In genomic region chr3:10292505-10293419, GRCh38 we compare ENCODE assay signal across 8 cellular contexts. TPM values are rescaled to one million over a fixed set of nuclear protein-coding genes. Genes with fewer than 3 reads are reported as not detected.
DNase-seq lines count a peak whose midpoint lies in the region; ATAC-seq, FAIRE-seq and TF ChIP-seq lines count a peak whose summit lies in the region.

GHRL (minus strand) TSS chr3:10292947; CDS start chr3:10290180, 2,767 bp downstream.

- no peak for TF ChIP-seq CTCF in cardiac fibroblast (IDR thresholded peaks at IDR 0.05; ENCODE audit: low read depth, low read length)
- no peak for TF ChIP-seq CTCF in OCI-LY7 (conservative IDR thresholded peaks at IDR 0.05; ENCODE audit: low read length)

- peaks cover 20% of the 10 kb centered on the region for H3K36me3 ChIP-seq in CD4-positive, CD25-positive, alpha-beta regulatory T cell (ENCODE audit: control insufficient read depth, insufficient read depth, low read length)
- H3K36me3 ChIP-seq in OCI-LY7 (ENCODE audit: insufficient read depth, low read length): peaks cover 44% of the 10 kb centered on the region

- H3K79me2 ChIP-seq in OCI-LY7 (ENCODE audit: insufficient read depth, low read depth, low read length): no peaks in the 10 kb centered on the region

- H2AFZ ChIP-seq in OCI-LY7 (ENCODE audit: low read length): no peak within 1 kb of the TSS

- no peaks in the 10 kb centered on the region for H3K9me2 ChIP-seq in OCI-LY7 (ENCODE audit: insufficient read depth, low read length)

- FAIRE-seq in GM19239 (lab: Jason Lieb, UNC): peak; percentile 68

- H3K27ac Mint-ChIP-seq in CD4-positive, CD25-positive, alpha-beta regulatory T cell: peak within 1 kb of the TSS; percentile 59 to 71 (median 64)

- no peaks in the 10 kb centered on the region for H3K27me3 Mint-ChIP-seq in CD4-positive, CD25-positive, alpha-beta regulatory T cell

- H3K27ac ChIP-seq in CD4-positive, CD25-positive, alpha-beta regulatory T cell (ENCODE audit: insufficient read depth, low read length, poor library complexity, severe bottlenecking): no peak within 1 kb of the TSS
- H3K27ac ChIP-seq in OCI-LY7 (ENCODE audit: low read depth, low read length, poor library complexity, severe bottlenecking): no peak within 1 kb of the TSS

- DNase-seq in CD4-positive, CD25-positive, alpha-beta regulatory T cell: no peak
- DNase-seq in GM19239 (ENCODE audit: insufficient read length, low spot score) (peak; percentile 59), cardiac fibroblast (ENCODE audit: low read depth in 2 of 2) (peak; percentile 29 to 69), superior temporal gyrus (ENCODE audit: extremely low spot score) (no peak), OCI-LY7 (ENCODE audit: low spot score) (no peak), NCI-H510A treated with DMSO at 0.1 percent for 48 hours (lab: John Stamatoyannopoulos, UW) (no peak)

- peaks cover 0 to 12% (median 10%) of the 10 kb centered on the region in 4 donors for H3K4me1 Mint-ChIP-seq in CD4-positive, CD25-positive, alpha-beta regulatory T cell

- POLR2A ChIA-PET in OCI-LY7 (lab: Charles Lee): interaction anchor here (0.6 kb wide), 1 partner anchor 121 kb away, joined by 3 read pairs; no protein-coding TSS in a partner anchor

- H3K27me3 ChIP-seq in CD4-positive, CD25-positive, alpha-beta regulatory T cell (ENCODE audit: control insufficient read depth, insufficient read depth, low read length): no peaks in the 10 kb centered on the region

- H3K36me3 Mint-ChIP-seq in CD4-positive, CD25-positive, alpha-beta regulatory T cell: peaks cover 11% of the 10 kb centered on the region

- H3K9me3 ChIP-seq in CD4-positive, CD25-positive, alpha-beta regulatory T cell (ENCODE audit: control insufficient read depth in 2 of 2, low read length in 2 of 2): no peaks in the 10 kb centered on the region
- no peaks in the 10 kb centered on the region for H3K9me3 ChIP-seq in OCI-LY7 (ENCODE audit: low read length)

- H3K4me3 ChIP-seq in CD4-positive, CD25-positive, alpha-beta regulatory T cell (ENCODE audit: low read depth, low read length): no peak within 1 kb of the TSS
- H3K4me3 ChIP-seq in cardiac fibroblast (replicated peaks in 1 of 2; ENCODE audit: low read depth in 2 of 2, low read length in 2 of 2): no peak within 1 kb of the TSS
- H3K4me3 ChIP-seq in OCI-LY7 (ENCODE audit: low read depth, low read length, poor library complexity, severe bottlenecking): no peak within 1 kb of the TSS

- no peak within 1 kb of the TSS for H3K4me3 Mint-ChIP-seq in CD4-positive, CD25-positive, alpha-beta regulatory T cell

- CTCF ChIA-PET in OCI-LY7 (lab: Charles Lee; ENCODE audit: unreplicated experiment): no interaction called here

- no peaks in the 10 kb centered on the region for H3K9me3 Mint-ChIP-seq in CD4-positive, CD25-positive, alpha-beta regulatory T cell

- H4K20me1 ChIP-seq in OCI-LY7 (ENCODE audit: insufficient read depth, low read length): no peaks in the 10 kb centered on the region

- H3K4me2 ChIP-seq in OCI-LY7 (ENCODE audit: low read length): no peak within 1 kb of the TSS

- no TSS peak for BruUV-seq in OCI-LY7 (replicated peaks; lab: Mats Ljungman, UMichigan)

- no peaks in the 10 kb centered on the region for H3K4me1 ChIP-seq in CD4-positive, CD25-positive, alpha-beta regulatory T cell (ENCODE audit: control insufficient read depth, insufficient read depth, low read length, poor library complexity, severe bottlenecking)
- no peaks in the 10 kb centered on the region for H3K4me1 ChIP-seq in OCI-LY7 (ENCODE audit: insufficient read depth, low read length, poor library complexity, severe bottlenecking)

- intact Hi-C loops in OCI-LY7 (cut with micrococcal nuclease; ENCODE audit: unreplicated experiment): no loop called here

- ATAC-seq in CD4-positive, CD25-positive, alpha-beta regulatory T cell (ENCODE audit: low read depth in 2 of 2): peak; percentile 17 to 49
- ATAC-seq in HG03354 (IDR thresholded peaks at IDR 0.05; ENCODE audit: poor library complexity, severe bottlenecking, unreplicated experiment) (peak; percentile 87), HG03025 (IDR thresholded peaks at IDR 0.05; ENCODE audit: low FRiP score, unreplicated experiment) (no peak)

RNA-seq across cellular contexts. Expression of gene GHRL, which starts in this region (rescaled TPM):
- total RNA-seq in CD4-positive, CD25-positive, alpha-beta regulatory T cell: 1.1 TPM
- polyA plus RNA-seq in CD4-positive, CD25-positive, alpha-beta regulatory T cell: under 1 TPM in 3 of 4 donors, not detected in 1; 0.47 to 0.92 (median 0.78) TPM
- 0.32 TPM in 1 of 2 replicates, not detected in the other for total RNA-seq in OCI-LY7 (2014; rRNA removed; shearing (Covaris generic))
- 0.42 and 0.77 TPM in 2 replicates for total RNA-seq in OCI-LY7 (2022)

Comparison
In these comparisons a context has a peak if more than half of its experiments do, and no peak if none do; other contexts are left out.
1. DNase-seq: peak in GM19239 (single experiment) and cardiac fibroblast (2 of 2); none in CD4-positive, CD25-positive, alpha-beta regulatory T cell (0 of 3), superior temporal gyrus (single experiment), OCI-LY7 (single experiment) and NCI-H510A treated with DMSO at 0.1 percent for 48 hours (single experiment).